In genomic region chr5:90134892-90135291, GRCh38 we compare ENCODE assay signal across 1 cellular context.
TF ChIP-seq lines count a peak whose summit lies in the region.

No MANE protein-coding gene starts in this region.

TF ChIP-seq in WTC11, 78 proteins besides CTCF, POLR2A, EP300 and RAD21 (continued from another document):
- TF ChIP-seq SOX15 (CRISPR knock-in tag; IDR thresholded peaks at IDR 0.05), result no peak
